In genomic region chr7:1027285-1028043, GRCh38 we compare ENCODE assay signal across 9 cellular contexts. TPM values are rescaled to one million over a fixed set of nuclear protein-coding genes. Genes with fewer than 3 reads are reported as not detected.
DNase-seq lines count a peak whose midpoint lies in the region; ATAC-seq and TF ChIP-seq lines count a peak whose summit lies in the region.
"Had no signal": no experiment of that assay in that cellular context is flagged by ENCODE, and none has a peak within 500 bp of the region (broad histone marks: within the 10 kb centered on the region; RNA-seq: fewer than 3 reads in every experiment).

No MANE protein-coding gene starts in this region.

- CTCF ChIA-PET in activated CD4-positive, alpha-beta T cell treated with anti-CD3 and anti-CD28 coated beads, Interleukin-2, amount 10 ng/mL, durations not matched to agents 7 days and 5 days (lab: Charles Lee), result interaction anchor here (1.4 kb wide), 1 partner anchor 34 kb away, joined by 4 read pairs; no protein-coding TSS in a partner anchor
- CTCF ChIA-PET in activated CD8-positive, alpha-beta T cell treated with anti-CD3 and anti-CD28 coated beads, Interleukin-2, amount 10 ng/mL, durations not matched to agents 7 days and 5 days (lab: Charles Lee), result interaction anchor here (1.2 kb wide), 1 partner anchor 34 kb away, joined by 3 read pairs; no protein-coding TSS in a partner anchor

- ATAC-seq in HG03175 (IDR thresholded peaks at IDR 0.05; ENCODE audit: unreplicated experiment), result peak; percentile 1
- ATAC-seq in activated CD8-positive, alpha-beta T cell treated with anti-CD3 and anti-CD28 coated beads, Interleukin-2, amount 10 ng/mL, durations not matched to agents 7 days and 5 days, result no peak

- no peaks in the 10 kb centered on the region for H3K27me3 Mint-ChIP-seq in activated CD4-positive, alpha-beta T cell treated with anti-CD3 and anti-CD28 coated beads, Interleukin-2, amount 10 ng/mL, durations not matched to agents 7 days and 5 days
- no peaks in the 10 kb centered on the region for H3K27me3 Mint-ChIP-seq in activated CD8-positive, alpha-beta T cell treated with anti-CD3 and anti-CD28 coated beads, Interleukin-2, amount 10 ng/mL, durations not matched to agents 7 days and 5 days (ENCODE audit: low read depth)
- peaks cover 15% of the 10 kb centered on the region for H3K27me3 Mint-ChIP-seq in glutamatergic neuron (ENCODE audit: unreplicated experiment)
- H3K27me3 Mint-ChIP-seq in progenitor cell of endocrine pancreas, result no peaks in the 10 kb centered on the region

- H3K36me3 Mint-ChIP-seq in activated CD4-positive, alpha-beta T cell treated with anti-CD3 and anti-CD28 coated beads, Interleukin-2, amount 10 ng/mL, durations not matched to agents 7 days and 5 days (ENCODE audit: low read depth), result peaks cover 4% of the 10 kb centered on the region
- H3K36me3 Mint-ChIP-seq in activated CD8-positive, alpha-beta T cell treated with anti-CD3 and anti-CD28 coated beads, Interleukin-2, amount 10 ng/mL, durations not matched to agents 7 days and 5 days (ENCODE audit: low read depth), result peaks cover 11% of the 10 kb centered on the region
- H3K36me3 Mint-ChIP-seq in glutamatergic neuron (ENCODE audit: unreplicated experiment) (no peaks in the 10 kb centered on the region), progenitor cell of endocrine pancreas (ENCODE audit: insufficient read depth) (peaks cover 7% of the 10 kb centered on the region)

- H3K9me3 Mint-ChIP-seq in activated CD4-positive, alpha-beta T cell treated with anti-CD3 and anti-CD28 coated beads, Interleukin-2, amount 10 ng/mL, durations not matched to agents 7 days and 5 days, result peaks cover 2% of the 10 kb centered on the region
- no peaks in the 10 kb centered on the region for H3K9me3 Mint-ChIP-seq in activated CD8-positive, alpha-beta T cell treated with anti-CD3 and anti-CD28 coated beads, Interleukin-2, amount 10 ng/mL, durations not matched to agents 7 days and 5 days (ENCODE audit: insufficient read depth)
- H3K9me3 Mint-ChIP-seq in glutamatergic neuron (ENCODE audit: unreplicated experiment), result peaks cover 13% of the 10 kb centered on the region
- no peaks in the 10 kb centered on the region for H3K9me3 Mint-ChIP-seq in progenitor cell of endocrine pancreas (ENCODE audit: low read depth)

- DNase-seq in activated CD4-positive, alpha-beta T cell treated with anti-CD3 and anti-CD28 coated beads, Interleukin-2, amount 10 ng/mL, durations not matched to agents 7 days and 5 days, result no peak
- DNase-seq in activated CD4-positive, alpha-beta T cell treated with anti-CD3 and anti-CD28 coated beads for 4 hours, result no peak
- no peak for DNase-seq in activated CD8-positive, alpha-beta T cell treated with anti-CD3 and anti-CD28 coated beads, Interleukin-2, amount 10 ng/mL, durations not matched to agents 7 days and 5 days
- peak; percentile 52 for DNase-seq in glutamatergic neuron
- no peak for DNase-seq in progenitor cell of endocrine pancreas (ENCODE audit: low spot score, unreplicated experiment)
- DNase-seq in activated effector memory CD4-positive, alpha-beta T cell treated with anti-CD3 and anti-CD28 coated beads, Interleukin-2, amount 50 U/mL, for 16 hours, result no peak
- no peak for DNase-seq in NCI-H2107 (lab: John Stamatoyannopoulos, UW)

- peak overlapping the region; percentile 77 for H3K27ac Mint-ChIP-seq in activated CD4-positive, alpha-beta T cell treated with anti-CD3 and anti-CD28 coated beads, Interleukin-2, amount 10 ng/mL, durations not matched to agents 7 days and 5 days
- H3K27ac Mint-ChIP-seq in activated CD8-positive, alpha-beta T cell treated with anti-CD3 and anti-CD28 coated beads, Interleukin-2, amount 10 ng/mL, durations not matched to agents 7 days and 5 days, result no peak overlapping the region
- H3K27ac Mint-ChIP-seq in glutamatergic neuron (ENCODE audit: unreplicated experiment) (peak overlapping the region; percentile 92), progenitor cell of endocrine pancreas (peak overlapping the region; percentile 82)

- H3K4me1 Mint-ChIP-seq in activated CD4-positive, alpha-beta T cell treated with anti-CD3 and anti-CD28 coated beads, Interleukin-2, amount 10 ng/mL, durations not matched to agents 7 days and 5 days, result peaks cover 34% of the 10 kb centered on the region
- H3K4me1 Mint-ChIP-seq in activated CD8-positive, alpha-beta T cell treated with anti-CD3 and anti-CD28 coated beads, Interleukin-2, amount 10 ng/mL, durations not matched to agents 7 days and 5 days (ENCODE audit: low read depth), result peaks cover 23% of the 10 kb centered on the region
- H3K4me1 Mint-ChIP-seq in glutamatergic neuron (ENCODE audit: low read depth, unreplicated experiment) (peaks cover 35% of the 10 kb centered on the region), progenitor cell of endocrine pancreas (ENCODE audit: low read depth) (peaks cover 17% of the 10 kb centered on the region)

- POLR2A ChIA-PET in activated CD4-positive, alpha-beta T cell treated with anti-CD3 and anti-CD28 coated beads, Interleukin-2, amount 10 ng/mL, durations not matched to agents 7 days and 5 days (lab: Charles Lee), result interaction anchor here (0.6 kb wide), 1 partner anchor 38 kb away, joined by 4 read pairs; no protein-coding TSS in a partner anchor
- POLR2A ChIA-PET in activated CD8-positive, alpha-beta T cell treated with anti-CD3 and anti-CD28 coated beads, Interleukin-2, amount 10 ng/mL, durations not matched to agents 7 days and 5 days (lab: Charles Lee), result interaction anchor here (1.5 kb wide), 1 partner anchor 17 kb away, joined by 5 read pairs; the partner anchor contains the start of gene GPR146

- peak overlapping the region; percentile 68 for H3K4me3 Mint-ChIP-seq in activated CD4-positive, alpha-beta T cell treated with anti-CD3 and anti-CD28 coated beads, Interleukin-2, amount 10 ng/mL, durations not matched to agents 7 days and 5 days
- H3K4me3 Mint-ChIP-seq in activated CD8-positive, alpha-beta T cell treated with anti-CD3 and anti-CD28 coated beads, Interleukin-2, amount 10 ng/mL, durations not matched to agents 7 days and 5 days, result peak overlapping the region; percentile 72
- H3K4me3 Mint-ChIP-seq in glutamatergic neuron (ENCODE audit: unreplicated experiment), result peak overlapping the region; percentile 84
- peak overlapping the region; percentile 75 for H3K4me3 Mint-ChIP-seq in progenitor cell of endocrine pancreas (ENCODE audit: low read depth)

- TF ChIP-seq CTCF in glutamatergic neuron (IDR thresholded peaks at IDR 0.05; ENCODE audit: partially characterized antibody, unreplicated experiment), result no peak
- no peak for TF ChIP-seq CTCF in progenitor cell of endocrine pancreas (IDR thresholded peaks at IDR 0.05; ENCODE audit: unreplicated experiment)

RNA-seq across cellular contexts. Expression of gene GPR146, which starts 16.9 kb away (rescaled TPM):
- 10 to 100 TPM; 13.3 to 13.8 TPM for total RNA-seq in activated CD4-positive, alpha-beta T cell treated with anti-CD3 and anti-CD28 coated beads, Interleukin-2, amount 10 ng/mL, durations not matched to agents 7 days and 5 days
- total RNA-seq in activated CD8-positive, alpha-beta T cell treated with anti-CD3 and anti-CD28 coated beads, Interleukin-2, amount 10 ng/mL, durations not matched to agents 7 days and 5 days, result 1 to 10 TPM; 2.7 to 3.1 TPM
- total RNA-seq in glutamatergic neuron (ENCODE audit: unreplicated experiment), result 3.1 TPM
- 1.6 and 1.9 TPM in 2 replicates for total RNA-seq in progenitor cell of endocrine pancreas

RNA-seq across cellular contexts. Expression of gene CYP2W1, which starts 44.5 kb away (rescaled TPM):
- total RNA-seq in activated CD4-positive, alpha-beta T cell treated with anti-CD3 and anti-CD28 coated beads, Interleukin-2, amount 10 ng/mL, durations not matched to agents 7 days and 5 days, result not detected
- not detected for total RNA-seq in activated CD8-positive, alpha-beta T cell treated with anti-CD3 and anti-CD28 coated beads, Interleukin-2, amount 10 ng/mL, durations not matched to agents 7 days and 5 days
- total RNA-seq in glutamatergic neuron (ENCODE audit: unreplicated experiment) (1.3 TPM), progenitor cell of endocrine pancreas (1.2 and 1.6 TPM in 2 replicates)
- total RNA-seq: glomerular endothelial cell had no signal

RNA-seq across cellular contexts. Expression of gene COX19, which starts 52.1 kb away (rescaled TPM):
- 10 to 100 TPM; 18.2 to 20.1 TPM for total RNA-seq in activated CD4-positive, alpha-beta T cell treated with anti-CD3 and anti-CD28 coated beads, Interleukin-2, amount 10 ng/mL, durations not matched to agents 7 days and 5 days
- 10 to 100 TPM; 16.8 to 18.2 TPM for total RNA-seq in activated CD8-positive, alpha-beta T cell treated with anti-CD3 and anti-CD28 coated beads, Interleukin-2, amount 10 ng/mL, durations not matched to agents 7 days and 5 days
- total RNA-seq in glutamatergic neuron (ENCODE audit: unreplicated experiment) (18.4 TPM), progenitor cell of endocrine pancreas (20.3 and 20.6 TPM in 2 replicates)
